In the genomic region with DNA sequence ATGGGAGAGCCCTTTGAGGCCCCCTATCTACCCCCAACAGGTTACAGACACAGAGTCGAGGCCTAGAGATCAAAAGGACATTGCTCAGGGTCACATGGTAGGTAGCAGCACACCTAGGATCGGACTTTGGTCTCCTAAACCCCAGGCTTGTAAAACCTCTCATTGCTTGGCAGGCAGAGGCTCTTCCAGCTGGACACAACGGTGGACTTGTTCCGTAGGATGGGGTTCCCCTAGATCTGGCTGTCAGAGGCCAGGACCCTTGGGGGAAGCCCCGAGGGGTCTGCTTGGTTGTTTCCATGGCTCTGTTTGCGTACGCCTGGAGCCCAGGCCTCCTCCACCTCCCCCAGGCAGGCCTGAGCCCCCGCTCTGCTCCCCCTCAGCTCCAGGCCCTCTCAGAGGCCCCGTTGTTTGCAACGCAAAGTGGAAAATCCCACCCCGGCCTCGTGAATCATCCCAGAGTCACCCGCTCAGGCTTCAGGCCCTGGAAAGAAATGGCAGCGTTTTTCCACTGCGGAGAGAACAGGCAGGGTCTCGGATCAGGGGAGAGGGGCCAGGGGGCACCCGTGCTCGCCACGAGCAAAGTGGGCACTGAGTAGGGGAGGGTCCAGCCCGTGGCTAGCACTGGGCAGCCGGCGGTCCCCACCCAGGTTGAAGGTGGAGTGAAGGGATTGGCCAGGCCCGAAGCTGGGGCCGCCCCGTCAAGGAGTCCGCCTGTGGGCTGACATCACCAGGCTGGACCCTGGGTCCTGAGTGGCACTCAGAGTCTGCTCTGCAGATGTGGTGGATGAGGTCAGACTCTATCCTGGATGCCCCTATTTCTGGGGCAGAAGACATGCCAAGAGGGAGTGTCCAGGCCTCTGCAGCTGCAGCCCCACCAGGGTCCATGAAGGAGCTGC, we compare ENCODE assay signal across 9 cellular contexts. TPM values are rescaled to one million over a fixed set of nuclear protein-coding genes. Genes with fewer than 3 reads are reported as not detected.
DNase-seq lines count a peak whose midpoint lies in the region; ATAC-seq and TF ChIP-seq lines count a peak whose summit lies in the region.
"Had no signal": no experiment of that assay in that cellular context is flagged by ENCODE, and none has a peak within 500 bp of the region (broad histone marks: within the 10 kb centered on the region; RNA-seq: fewer than 3 reads in every experiment).

No MANE protein-coding gene starts in this region.

- peaks cover 10% of the 10 kb centered on the region; the same call in 1 of the 2 replicates for H3K36me3 ChIP-seq in HUES64 (ENCODE audit: insufficient read depth, low read length)
- no peaks in the 10 kb centered on the region for H3K36me3 ChIP-seq in colonic mucosa
- no peaks in the 10 kb centered on the region for H3K36me3 ChIP-seq in spleen
- H3K36me3 ChIP-seq: thyroid gland had no signal

- H3K4me1 ChIP-seq in HUES64 (ENCODE audit: insufficient read depth, low read length) (peaks cover 9% of the 10 kb centered on the region; the same call in 1 of the 2 replicates), colonic mucosa (no peaks in the 10 kb centered on the region), spleen (peaks cover 0 to 43% (median 10%) of the 10 kb centered on the region in 6 donors)
- H3K4me1 ChIP-seq: thyroid gland had no signal

- no peak for TF ChIP-seq POLR2A in spleen (IDR thresholded peaks at IDR 0.05)

- H3K27ac ChIP-seq in HUES64 (ENCODE audit: low read depth, low read length) (no peak overlapping the region), colonic mucosa (peak overlapping the region; percentile 24), spleen (peak overlapping the region in 2 of 8 donors; percentile 6 to 16)
- H3K27ac ChIP-seq: thyroid gland had no signal

- intact Hi-C loops in colonic mucosa (cut with DNase I) (no loop called here), spleen (cut with DNase I; ENCODE audit: low total_unique reads) (no loop called here)

- DNase-seq in colonic mucosa (peak; percentile 38), left lobe of liver (ENCODE audit: low spot score) (peak; percentile 85), spleen (peak; percentile 64), endothelial cell (ENCODE audit: low spot score) (no peak)
- no peak for DNase-seq in activated naive CD4-positive, alpha-beta T cell treated with Interleukin-2 at 50 U/mL for 16 hours
- no peak for DNase-seq in activated T-cell treated with anti-CD3 and anti-CD28 coated beads, Interleukin-2, amount 50 U/mL, for 24 hours
- DNase-seq: thyroid gland had no signal

- 84% methylated on average over 26 of the region's 26 CpGs for WGBS in HUES64
- 67 to 80% (median 72%) methylated on average over 21 to 26 of the region's 26 CpGs for WGBS in spleen, 5 donors

- H3K9ac ChIP-seq in HUES64 (ENCODE audit: low read depth, low read length) (0 out of 2 replicates have a peak overlapping the region, but pooled peaks have one; percentile 20), colonic mucosa (ENCODE audit: low read depth in 2 of 2, low read length in 2 of 2) (no peak overlapping the region)

- peaks cover 13% of the 10 kb centered on the region for H3K36me3 Mint-ChIP-seq in endothelial cell (ENCODE audit: low read depth, unreplicated experiment)
- H3K36me3 Mint-ChIP-seq in activated T-cell treated with anti-CD3 and anti-CD28 coated beads, Interleukin-2, amount 50 U/mL, for 24 hours (ENCODE audit: low read depth): no peaks in the 10 kb centered on the region

- H3K9me3 ChIP-seq in HUES64 (ENCODE audit: insufficient read depth, low read depth, low read length) (no peaks in the 10 kb centered on the region), colonic mucosa (no peaks in the 10 kb centered on the region), spleen (no peaks in the 10 kb centered on the region)
- H3K9me3 ChIP-seq: thyroid gland had no signal

- H3K27ac Mint-ChIP-seq in endothelial cell (ENCODE audit: unreplicated experiment): no peak overlapping the region
- H3K27ac Mint-ChIP-seq in activated T-cell treated with anti-CD3 and anti-CD28 coated beads, Interleukin-2, amount 50 U/mL, for 24 hours: no peak overlapping the region

- TF ChIP-seq CTCF in colonic mucosa (IDR thresholded peaks at IDR 0.05) (no peak), spleen (IDR thresholded peaks at IDR 0.05 in 8 of 11, conservative IDR thresholded peaks at IDR 0.05 in 3 of 11) (no peak), endothelial cell (IDR thresholded peaks at IDR 0.05; ENCODE audit: unreplicated experiment) (no peak)

- H3K27me3 Mint-ChIP-seq in endothelial cell (ENCODE audit: unreplicated experiment): peaks cover 5% of the 10 kb centered on the region
- H3K27me3 Mint-ChIP-seq in activated T-cell treated with anti-CD3 and anti-CD28 coated beads, Interleukin-2, amount 50 U/mL, for 24 hours: no peaks in the 10 kb centered on the region

- no peak overlapping the region for H3K4me3 ChIP-seq in HUES64 (ENCODE audit: low read length)
- no peak overlapping the region for H3K4me3 ChIP-seq in colonic mucosa
- no peak overlapping the region for H3K4me3 ChIP-seq in spleen
- H3K4me3 ChIP-seq: thyroid gland had no signal

- H3K9me3 Mint-ChIP-seq in endothelial cell (ENCODE audit: unreplicated experiment): no peaks in the 10 kb centered on the region
- no peaks in the 10 kb centered on the region for H3K9me3 Mint-ChIP-seq in activated T-cell treated with anti-CD3 and anti-CD28 coated beads, Interleukin-2, amount 50 U/mL, for 24 hours

- ATAC-seq in left lobe of liver (peak; percentile 56), GM19351 (IDR thresholded peaks at IDR 0.05; ENCODE audit: unreplicated experiment) (no peak)

- peaks cover 10% of the 10 kb centered on the region for H3K4me1 Mint-ChIP-seq in endothelial cell (ENCODE audit: unreplicated experiment)
- no peaks in the 10 kb centered on the region for H3K4me1 Mint-ChIP-seq in activated T-cell treated with anti-CD3 and anti-CD28 coated beads, Interleukin-2, amount 50 U/mL, for 24 hours (ENCODE audit: low read depth)

- H3K4me3 Mint-ChIP-seq in endothelial cell (ENCODE audit: unreplicated experiment): no peak overlapping the region
- no peak overlapping the region for H3K4me3 Mint-ChIP-seq in activated T-cell treated with anti-CD3 and anti-CD28 coated beads, Interleukin-2, amount 50 U/mL, for 24 hours

- H3K27me3 ChIP-seq in HUES64 (ENCODE audit: insufficient read depth, low read length) (no peaks in the 10 kb centered on the region), colonic mucosa (no peaks in the 10 kb centered on the region), spleen (replicated peaks in 1 of 7) (no peaks in the 10 kb centered on the region)
- H3K27me3 ChIP-seq: thyroid gland had no signal

RNA-seq across cellular contexts. Expression of a gene that starts 19.8 kb away (rescaled TPM):
- polyA plus RNA-seq in HUES64 (2013, experiment 1 of 2): 7.5 TPM
- 8.2 TPM for polyA plus RNA-seq in HUES64 (2013, experiment 2 of 2)
- total RNA-seq in colonic mucosa: 1 to 10 TPM; 2.9 to 4.2 TPM
- 51.0 TPM for total RNA-seq in left lobe of liver
- 10 to 100 TPM in 4 of 7 donors, 1 to 10 TPM in 3; 2.3 to 23.4 (median 10.4) TPM for total RNA-seq in spleen
- 1 to 10 TPM; 2.1 to 8.1 (median 3.0) TPM for polyA plus RNA-seq in spleen
- total RNA-seq in endothelial cell (ENCODE audit: unreplicated experiment): 61.4 TPM

Comparison
In these comparisons a context has a peak if more than half of its experiments do, and no peak if none do; other contexts are left out.
1. DNase-seq: peak in colonic mucosa (single experiment), left lobe of liver (single experiment) and spleen (single experiment); none in activated naive CD4-positive, alpha-beta T cell treated with Interleukin-2 at 50 U/mL for 16 hours (single experiment), endothelial cell (single experiment) and activated T-cell treated with anti-CD3 and anti-CD28 coated beads, Interleukin-2, amount 50 U/mL, for 24 hours (single experiment).